ENCODE assay signal across 11 cellular contexts in the genomic region with DNA sequence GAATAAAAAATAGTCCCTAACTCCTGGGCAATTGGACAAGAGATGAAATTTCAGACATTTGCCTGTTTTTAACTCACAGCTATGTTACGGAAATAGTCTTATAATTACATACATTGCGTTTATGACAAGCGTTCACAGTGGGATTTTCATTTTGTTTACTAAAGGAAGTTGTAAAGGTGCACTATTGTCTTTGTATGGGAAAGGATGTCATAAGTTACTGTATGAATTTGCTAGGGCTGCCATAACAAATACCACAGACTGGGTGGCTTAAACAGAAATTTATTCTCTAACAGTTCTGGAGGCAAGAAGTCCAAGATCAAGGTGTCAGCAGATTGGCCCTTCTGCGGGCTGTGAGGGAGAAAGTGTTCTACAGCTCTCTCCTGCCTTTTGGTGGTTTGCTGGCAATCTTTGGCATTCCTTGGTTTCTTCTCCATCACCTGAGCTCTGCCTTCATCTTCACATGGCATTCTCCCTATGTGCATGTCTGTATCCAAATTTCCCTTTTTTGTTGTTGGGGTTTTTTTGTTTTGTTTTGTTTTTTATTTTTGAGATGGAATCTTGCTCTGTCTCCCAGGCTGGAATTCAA. TPM values are rescaled to one million over a fixed set of nuclear protein-coding genes. Genes with fewer than 3 reads are reported as not detected.
DNase-seq lines count a peak whose midpoint lies in the region; ATAC-seq and TF ChIP-seq lines count a peak whose summit lies in the region.
"Had no signal": no experiment of that assay in that cellular context is flagged by ENCODE, and none has a peak within 500 bp of the region (broad histone marks: within the 10 kb centered on the region; RNA-seq: fewer than 3 reads in every experiment).

No MANE protein-coding gene starts in this region.

- POLR2A ChIA-PET in CD8-positive, alpha-beta memory T cell (lab: Charles Lee) = interaction anchor here (1.2 kb wide), 1 partner anchor 35 kb away, joined by 3 read pairs; no protein-coding TSS in a partner anchor
- POLR2A ChIA-PET in PC-9 (lab: Charles Lee; ENCODE audit: unreplicated experiment) = no interaction called here

- H3K4me1 Mint-ChIP-seq in CD8-positive, alpha-beta memory T cell = peaks cover 52 to 84% (median 72%) of the 10 kb centered on the region in 3 donors
- H3K4me1 Mint-ChIP-seq in effector memory CD8-positive, alpha-beta T cell (ENCODE audit: low read depth in 2 of 2) = peaks cover 43 to 48% of the 10 kb centered on the region in 2 donors

- H4K20me1 ChIP-seq in BLaER1 = no peaks in the 10 kb centered on the region
- H4K20me1 ChIP-seq in PC-9 (ENCODE audit: insufficient read depth) = no peaks in the 10 kb centered on the region

- H3K79me2 ChIP-seq in PC-9 (ENCODE audit: low read depth) = peaks cover 100% of the 10 kb centered on the region

- no peaks in the 10 kb centered on the region for H3K27me3 ChIP-seq in BLaER1
- no peaks in the 10 kb centered on the region for H3K27me3 ChIP-seq in CD8-positive, alpha-beta memory T cell (ENCODE audit: insufficient read depth, low read length, poor library complexity, severe bottlenecking)
- no peaks in the 10 kb centered on the region for H3K27me3 ChIP-seq in PC-9 (ENCODE audit: insufficient read depth, low read depth)
- peaks cover 0 to 11% of the 10 kb centered on the region in 2 donors for H3K27me3 ChIP-seq in left lung

- peaks cover 72% of the 10 kb centered on the region for H3F3A ChIP-seq in PC-9 (ENCODE audit: insufficient read depth, low read depth)

- 0 out of 2 replicates have a peak overlapping the region, but pooled peaks have one; percentile 74 for H3K9ac ChIP-seq in BLaER1

- H3K4me2 ChIP-seq in BLaER1 = peak overlapping the region; percentile 94
- H3K4me2 ChIP-seq in PC-9 = peak overlapping the region; percentile 96

- ATAC-seq in effector memory CD8-positive, alpha-beta T cell (replicated peaks) = no peak
- ATAC-seq in GM21515 (IDR thresholded peaks at IDR 0.05; ENCODE audit: unreplicated experiment) = no peak
- no peak for ATAC-seq in left lung
- ATAC-seq: T-cell had no signal

- intact Hi-C loops in PC-9 (cut with micrococcal nuclease; ENCODE audit: unreplicated experiment) (no loop called here), left lung (cut with DNase I) (no loop called here)

- BruUV-seq in PC-9 (replicated peaks; lab: Mats Ljungman, UMichigan) = no TSS peak

- no peak for TF ChIP-seq CTCF in PC-9 (conservative IDR thresholded peaks at IDR 0.05)
- TF ChIP-seq CTCF in left lung (IDR thresholded peaks at IDR 0.05) = no peak

- H3K27me3 Mint-ChIP-seq in CD8-positive, alpha-beta memory T cell = no peaks in the 10 kb centered on the region
- no peaks in the 10 kb centered on the region for H3K27me3 Mint-ChIP-seq in effector memory CD8-positive, alpha-beta T cell
- H3K27me3 Mint-ChIP-seq: T-cell had no signal

- H3K9me3 ChIP-seq in BLaER1 = no peaks in the 10 kb centered on the region
- no peaks in the 10 kb centered on the region for H3K9me3 ChIP-seq in CD8-positive, alpha-beta memory T cell (ENCODE audit: low read length)
- H3K9me3 ChIP-seq in PC-9 (ENCODE audit: insufficient read depth, low read depth) = no peaks in the 10 kb centered on the region
- H3K9me3 ChIP-seq in left lung = no peaks in the 10 kb centered on the region

- no peaks in the 10 kb centered on the region for H3K9me3 Mint-ChIP-seq in CD8-positive, alpha-beta memory T cell
- no peaks in the 10 kb centered on the region for H3K9me3 Mint-ChIP-seq in effector memory CD8-positive, alpha-beta T cell
- H3K9me3 Mint-ChIP-seq: T-cell had no signal

- peaks cover 0 to 5% (median 2%) of the 10 kb centered on the region in 3 donors for H3K36me3 Mint-ChIP-seq in CD8-positive, alpha-beta memory T cell
- peaks cover 10% of the 10 kb centered on the region for H3K36me3 Mint-ChIP-seq in effector memory CD8-positive, alpha-beta T cell (ENCODE audit: insufficient read depth)

- H2AFZ ChIP-seq in PC-9 = no peak overlapping the region

- peak overlapping the region in 6 of 7 donors; percentile 12 to 99 (median 32) for H3K4me3 Mint-ChIP-seq in CD8-positive, alpha-beta memory T cell
- peak overlapping the region in 1 of 2 donors; percentile 18 for H3K4me3 Mint-ChIP-seq in effector memory CD8-positive, alpha-beta T cell
- H3K4me3 Mint-ChIP-seq: endodermal cell had no signal

- H3K9me2 ChIP-seq in PC-9 (ENCODE audit: insufficient read depth) = no peaks in the 10 kb centered on the region

- H3K27ac ChIP-seq in BLaER1 = peak overlapping the region; percentile 80; the same call in 1 of the 2 replicates
- no peak overlapping the region for H3K27ac ChIP-seq in CD8-positive, alpha-beta memory T cell (ENCODE audit: low read depth, low read length)
- H3K27ac ChIP-seq in PC-9 = peak overlapping the region; percentile 96
- H3K27ac ChIP-seq in left lung = no peak overlapping the region

- H3K36me3 ChIP-seq in BLaER1 (peaks cover 7% of the 10 kb centered on the region; the same call in 1 of the 2 replicates), PC-9 (ENCODE audit: low read depth) (peaks cover 14% of the 10 kb centered on the region), left lung (no peaks in the 10 kb centered on the region)
- H3K36me3 ChIP-seq in CD8-positive, alpha-beta memory T cell (ENCODE audit: insufficient read depth, low read length) = no peaks in the 10 kb centered on the region

- no peak for DNase-seq in CD8-positive, alpha-beta memory T cell
- DNase-seq in PC-9 (no peak), amygdala (lab: John Stamatoyannopoulos, UW) (no peak), left lung (no peak)
- DNase-seq in effector memory CD8-positive, alpha-beta T cell = no peak
- DNase-seq: endodermal cell, kidney, retina, T-cell had no signal

- peak overlapping the region in 7 of 8 donors; percentile 79 to 96 (median 93) for H3K27ac Mint-ChIP-seq in CD8-positive, alpha-beta memory T cell
- H3K27ac Mint-ChIP-seq in effector memory CD8-positive, alpha-beta T cell = peak overlapping the region; percentile 86 to 88
- H3K27ac Mint-ChIP-seq: endodermal cell had no signal

- H3K4me1 ChIP-seq in BLaER1 (peaks cover 68% of the 10 kb centered on the region), PC-9 (replicated peaks; ENCODE audit: insufficient read depth) (peaks cover 76% of the 10 kb centered on the region), left lung (peaks cover 12 to 45% of the 10 kb centered on the region in 2 donors)
- peaks cover 52% of the 10 kb centered on the region for H3K4me1 ChIP-seq in CD8-positive, alpha-beta memory T cell (ENCODE audit: insufficient read depth, low read length)

- CTCF ChIA-PET in CD8-positive, alpha-beta memory T cell (lab: Charles Lee) = interaction anchor here (0.8 to 2.1 kb wide), 9 partner anchors 9 to 265 kb away, joined by 3 to 9 read pairs (median 3); partner anchors contain the start of gene CBX3
- CTCF ChIA-PET in PC-9 (lab: Charles Lee) = no interaction called here

- no peak overlapping the region; the same call in 1 of the 2 replicates for H3K4me3 ChIP-seq in BLaER1
- H3K4me3 ChIP-seq in CD8-positive, alpha-beta memory T cell (ENCODE audit: low read length) = no peak overlapping the region
- H3K4me3 ChIP-seq in PC-9 = peak overlapping the region; percentile 77; the same call in 1 of the 2 replicates
- H3K4me3 ChIP-seq in left lung = no peak overlapping the region

RNA-seq across cellular contexts. Expression of gene NFE2L3, which starts 5.6 kb away (rescaled TPM):
- 10 to 100 TPM; 43.5 to 47.4 TPM for total RNA-seq in CD8-positive, alpha-beta memory T cell
- polyA plus RNA-seq in CD8-positive, alpha-beta memory T cell = 6.5 TPM
- total RNA-seq in PC-9 (2021) (44.2 and 49.1 TPM in 2 replicates), left lung (1 to 10 TPM; 4.9 to 5.9 TPM)

RNA-seq across cellular contexts. Expression of gene HNRNPA2B1, which starts 42.9 kb away (rescaled TPM):
- 100 to 1,000 TPM; 950 to 966 TPM for total RNA-seq in CD8-positive, alpha-beta memory T cell
- 742 TPM for polyA plus RNA-seq in CD8-positive, alpha-beta memory T cell
- total RNA-seq in PC-9 (2021) = 526 and 792 TPM in 2 replicates
- total RNA-seq in left lung = 100 to 1,000 TPM; 338 to 456 TPM

RNA-seq across cellular contexts. Expression of gene CBX3, which starts 43.9 kb away (rescaled TPM):
- 100 to 1,000 TPM; 293 to 296 TPM for total RNA-seq in CD8-positive, alpha-beta memory T cell
- 107 TPM for polyA plus RNA-seq in CD8-positive, alpha-beta memory T cell
- total RNA-seq in PC-9 (2021) (282 and 308 TPM in 2 replicates), left lung (100 to 1,000 TPM in 1 of 2 donors, 10 to 100 TPM in 1; 92.2 to 107 TPM)

Comparison
In these comparisons a context has a peak if more than half of its experiments do, and no peak if none do; other contexts are left out.
1. H3K27ac ChIP-seq: peak in BLaER1 (single experiment) and PC-9 (single experiment); none in CD8-positive, alpha-beta memory T cell (single experiment) and left lung (0 of 2).